ENCODE assay signal across 1 cellular context in the genomic region with DNA sequence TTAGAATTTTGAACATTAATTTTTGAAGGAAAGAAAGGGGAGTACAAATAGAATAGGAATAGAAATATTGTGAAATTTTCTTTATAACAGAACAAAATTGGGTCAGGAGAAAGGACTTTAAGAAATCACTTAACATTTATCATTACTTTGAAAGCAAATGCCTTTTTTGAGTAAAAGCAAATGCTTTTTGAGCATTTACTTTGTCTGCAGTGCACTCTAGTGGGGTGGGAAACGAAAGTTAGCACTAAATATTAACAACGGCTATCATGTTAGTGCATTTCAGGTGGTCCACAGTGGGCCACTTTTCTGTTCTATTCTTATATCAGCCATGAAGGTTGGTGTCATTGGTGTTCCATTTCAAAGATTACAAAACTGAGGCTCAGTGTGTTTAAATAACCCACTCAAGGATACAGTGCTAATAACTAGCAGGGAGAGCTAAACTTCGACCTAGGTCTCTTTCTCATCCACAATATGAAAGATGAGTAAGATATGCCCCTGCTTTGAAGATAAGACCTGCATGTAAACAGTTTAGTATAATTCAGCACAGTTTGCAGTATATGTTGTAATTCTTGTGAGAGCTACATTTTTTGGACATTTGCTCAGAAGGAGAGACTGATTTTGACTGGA.
TF ChIP-seq lines count a peak whose summit lies in the region.

No MANE protein-coding gene starts in this region.

TF ChIP-seq in K562, 482 proteins besides CTCF, POLR2A, EP300 and RAD21:
- TF ChIP-seq RCOR1 (IDR thresholded peaks at IDR 0.05; ENCODE audit: borderline replicate concordance in 1 of 2, low read depth in 2 of 2, low read length in 2 of 2) = 0 out of 4 replicates have a peak, but pooled peaks of 1 of the 2 experiments have one; percentile 13
- TF ChIP-seq TEAD1 (CRISPR knock-in tag; IDR thresholded peaks at IDR 0.05) = no peak
- TF ChIP-seq ADNP (tag; IDR thresholded peaks at IDR 0.05) = peak; percentile 49; the same call in 1 of the 2 replicates
- no peak for TF ChIP-seq ZKSCAN1 (IDR thresholded peaks at IDR 0.05; ENCODE audit: low read depth, low read length)
- TF ChIP-seq BCOR (IDR thresholded peaks at IDR 0.05) = peak; percentile 84
- TF ChIP-seq, protein P1, sequence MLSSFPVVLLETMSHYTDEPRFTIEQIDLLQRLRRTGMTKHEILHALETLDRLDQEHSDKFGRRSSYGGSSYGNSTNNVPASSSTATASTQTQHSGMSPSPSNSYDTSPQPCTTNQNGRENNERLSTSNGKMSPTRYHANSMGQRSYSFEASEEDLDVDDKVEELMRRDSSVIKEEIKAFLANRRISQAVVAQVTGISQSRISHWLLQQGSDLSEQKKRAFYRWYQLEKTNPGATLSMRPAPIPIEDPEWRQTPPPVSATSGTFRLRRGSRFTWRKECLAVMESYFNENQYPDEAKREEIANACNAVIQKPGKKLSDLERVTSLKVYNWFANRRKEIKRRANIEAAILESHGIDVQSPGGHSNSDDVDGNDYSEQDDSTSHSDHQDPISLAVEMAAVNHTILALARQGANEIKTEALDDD (IDR thresholded peaks at IDR 0.05) = peak; percentile 70
- TF ChIP-seq MTA2 (IDR thresholded peaks at IDR 0.05; ENCODE audit: low read depth) = no peak
- TF ChIP-seq, protein P2, sequence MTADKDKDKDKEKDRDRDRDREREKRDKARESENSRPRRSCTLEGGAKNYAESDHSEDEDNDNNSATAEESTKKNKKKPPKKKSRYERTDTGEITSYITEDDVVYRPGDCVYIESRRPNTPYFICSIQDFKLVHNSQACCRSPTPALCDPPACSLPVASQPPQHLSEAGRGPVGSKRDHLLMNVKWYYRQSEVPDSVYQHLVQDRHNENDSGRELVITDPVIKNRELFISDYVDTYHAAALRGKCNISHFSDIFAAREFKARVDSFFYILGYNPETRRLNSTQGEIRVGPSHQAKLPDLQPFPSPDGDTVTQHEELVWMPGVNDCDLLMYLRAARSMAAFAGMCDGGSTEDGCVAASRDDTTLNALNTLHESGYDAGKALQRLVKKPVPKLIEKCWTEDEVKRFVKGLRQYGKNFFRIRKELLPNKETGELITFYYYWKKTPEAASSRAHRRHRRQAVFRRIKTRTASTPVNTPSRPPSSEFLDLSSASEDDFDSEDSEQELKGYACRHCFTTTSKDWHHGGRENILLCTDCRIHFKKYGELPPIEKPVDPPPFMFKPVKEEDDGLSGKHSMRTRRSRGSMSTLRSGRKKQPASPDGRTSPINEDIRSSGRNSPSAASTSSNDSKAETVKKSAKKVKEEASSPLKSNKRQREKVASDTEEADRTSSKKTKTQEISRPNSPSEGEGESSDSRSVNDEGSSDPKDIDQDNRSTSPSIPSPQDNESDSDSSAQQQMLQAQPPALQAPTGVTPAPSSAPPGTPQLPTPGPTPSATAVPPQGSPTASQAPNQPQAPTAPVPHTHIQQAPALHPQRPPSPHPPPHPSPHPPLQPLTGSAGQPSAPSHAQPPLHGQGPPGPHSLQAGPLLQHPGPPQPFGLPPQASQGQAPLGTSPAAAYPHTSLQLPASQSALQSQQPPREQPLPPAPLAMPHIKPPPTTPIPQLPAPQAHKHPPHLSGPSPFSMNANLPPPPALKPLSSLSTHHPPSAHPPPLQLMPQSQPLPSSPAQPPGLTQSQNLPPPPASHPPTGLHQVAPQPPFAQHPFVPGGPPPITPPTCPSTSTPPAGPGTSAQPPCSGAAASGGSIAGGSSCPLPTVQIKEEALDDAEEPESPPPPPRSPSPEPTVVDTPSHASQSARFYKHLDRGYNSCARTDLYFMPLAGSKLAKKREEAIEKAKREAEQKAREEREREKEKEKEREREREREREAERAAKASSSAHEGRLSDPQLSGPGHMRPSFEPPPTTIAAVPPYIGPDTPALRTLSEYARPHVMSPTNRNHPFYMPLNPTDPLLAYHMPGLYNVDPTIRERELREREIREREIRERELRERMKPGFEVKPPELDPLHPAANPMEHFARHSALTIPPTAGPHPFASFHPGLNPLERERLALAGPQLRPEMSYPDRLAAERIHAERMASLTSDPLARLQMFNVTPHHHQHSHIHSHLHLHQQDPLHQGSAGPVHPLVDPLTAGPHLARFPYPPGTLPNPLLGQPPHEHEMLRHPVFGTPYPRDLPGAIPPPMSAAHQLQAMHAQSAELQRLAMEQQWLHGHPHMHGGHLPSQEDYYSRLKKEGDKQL (CRISPR knock-in tag; IDR thresholded peaks at IDR 0.05; ENCODE audit: borderline replicate concordance) = no peak
- peak; percentile 39 to 72; a peak in 3 of 4 replicates for TF ChIP-seq KDM1A (IDR thresholded peaks at IDR 0.05)
- TF ChIP-seq SNRNP70 (optimal IDR thresholded peaks at IDR 0.05; ENCODE audit: low read depth, low read length) = no peak
- TF ChIP-seq ILF3 (IDR thresholded peaks at IDR 0.05; ENCODE audit: borderline replicate concordance) = no peak
- 0 out of 2 replicates have a peak, but pooled peaks have one; percentile 8 for TF ChIP-seq CEBPB (tag; IDR thresholded peaks at IDR 0.05)
- no peak for TF ChIP-seq ZNF507 (tag; conservative IDR thresholded peaks at IDR 0.05)
- peak; percentile 92 for TF ChIP-seq RBM25 (IDR thresholded peaks at IDR 0.05; ENCODE audit: low read depth, low read length, severe bottlenecking)
- no peak for TF ChIP-seq KDM4B (IDR thresholded peaks at IDR 0.05; ENCODE audit: borderline replicate concordance in 2 of 2, low read depth in 1 of 2)
- no peak for TF ChIP-seq PHF8 (IDR thresholded peaks at IDR 0.05; ENCODE audit: borderline replicate concordance, low read length)
